ENCODE assay signal across 9 cellular contexts in genomic region chr6:152948150-152948768, GRCh38. TPM values are rescaled to one million over a fixed set of nuclear protein-coding genes. Genes with fewer than 3 reads are reported as not detected.
DNase-seq lines count a peak whose midpoint lies in the region; ATAC-seq and TF ChIP-seq lines count a peak whose summit lies in the region.
"Had no signal": no experiment of that assay in that cellular context is flagged by ENCODE, and none has a peak within 500 bp of the region (broad histone marks: within the 10 kb centered on the region; RNA-seq: fewer than 3 reads in every experiment).

No MANE protein-coding gene starts in this region.

- in situ Hi-C loops in Panc1 (cut with HindIII; ENCODE audit: low pct_unique_long_range_greater_than_20kb, low sequenced_read_pairs), result no loop called here

- no TSS peak for BruUV-seq in Panc1 (replicated peaks; lab: Mats Ljungman, UMichigan)

- H3K27me3 ChIP-seq in Panc1 (ENCODE audit: control insufficient read depth, insufficient read depth, low read length), result 0 out of 2 replicates have a peak, but pooled peaks cover 4% of the 10 kb centered on the region

- ATAC-seq in HG03520 (IDR thresholded peaks at IDR 0.05; ENCODE audit: unreplicated experiment), result peak; percentile 83
- ATAC-seq in Panc1, result peak; percentile 92
- peak; percentile 71 for ATAC-seq in effector memory CD8-positive, alpha-beta T cell (replicated peaks)

- no peaks in the 10 kb centered on the region for H3K36me3 Mint-ChIP-seq in effector memory CD8-positive, alpha-beta T cell (ENCODE audit: insufficient read depth)
- no peaks in the 10 kb centered on the region for H3K36me3 Mint-ChIP-seq in activated T-helper 2 cell treated with anti-CD3 and anti-CD28 coated beads, Interferon-gamma antibody, Interleukin-2, Interleukin-4, amounts not matched to agents 10 μg/mL and 5 μg/mL and 100 μg/mL, durations not matched to agents 14 hours and 24 hours and 36 hours (ENCODE audit: low read depth)
- H3K36me3 Mint-ChIP-seq: CD8-positive, alpha-beta memory T cell had no signal

- peaks cover 4% of the 10 kb centered on the region; the same call in 1 of the 2 replicates for H3K4me1 ChIP-seq in Panc1 (ENCODE audit: control insufficient read depth, insufficient read depth, low read length)

- POLR2A ChIA-PET in Panc1 (lab: Charles Lee), result no interaction called here

- intact Hi-C loops in Panc1 (cut with micrococcal nuclease; ENCODE audit: unreplicated experiment), result loop anchor here (1.0 to 2.0 kb wide), 3 partner anchors 84 to 395 kb away; no protein-coding TSS in a partner anchor
- intact Hi-C loops in activated T-helper 2 cell treated with anti-CD3 and anti-CD28 coated beads, Interferon-gamma antibody, Interleukin-2, Interleukin-4, amounts not matched to agents 10 μg/mL and 5 μg/mL and 100 μg/mL, durations not matched to agents 14 hours and 24 hours and 36 hours (cut with micrococcal nuclease), result loop anchor here (1.0 to 10.0 kb wide), 3 partner anchors 84 to 396 kb away; no protein-coding TSS in a partner anchor

- H3K27me3 Mint-ChIP-seq in effector memory CD8-positive, alpha-beta T cell, result peaks cover 48 to 62% of the 10 kb centered on the region in 2 donors
- peaks cover 15% of the 10 kb centered on the region for H3K27me3 Mint-ChIP-seq in activated T-helper 2 cell treated with anti-CD3 and anti-CD28 coated beads, Interferon-gamma antibody, Interleukin-2, Interleukin-4, amounts not matched to agents 10 μg/mL and 5 μg/mL and 100 μg/mL, durations not matched to agents 14 hours and 24 hours and 36 hours (ENCODE audit: low read depth)

- H3K4me1 Mint-ChIP-seq in effector memory CD8-positive, alpha-beta T cell (ENCODE audit: low read depth in 2 of 2), result peaks cover 6 to 7% of the 10 kb centered on the region in 2 donors
- peaks cover 15% of the 10 kb centered on the region for H3K4me1 Mint-ChIP-seq in activated T-helper 2 cell treated with anti-CD3 and anti-CD28 coated beads, Interferon-gamma antibody, Interleukin-2, Interleukin-4, amounts not matched to agents 10 μg/mL and 5 μg/mL and 100 μg/mL, durations not matched to agents 14 hours and 24 hours and 36 hours (ENCODE audit: low read depth)

- H3K9me3 Mint-ChIP-seq in effector memory CD8-positive, alpha-beta T cell, result no peaks in the 10 kb centered on the region
- no peaks in the 10 kb centered on the region for H3K9me3 Mint-ChIP-seq in activated T-helper 2 cell treated with anti-CD3 and anti-CD28 coated beads, Interferon-gamma antibody, Interleukin-2, Interleukin-4, amounts not matched to agents 10 μg/mL and 5 μg/mL and 100 μg/mL, durations not matched to agents 14 hours and 24 hours and 36 hours
- H3K9me3 Mint-ChIP-seq: CD8-positive, alpha-beta memory T cell had no signal

- no peak overlapping the region for H3K27ac ChIP-seq in Panc1 (ENCODE audit: low read length)

- H3K4me3 ChIP-seq in Panc1 (ENCODE audit: low read depth in 2 of 2, low read length in 2 of 2), result peak overlapping the region in 1 of 2 experiments; percentile 29; a peak in 1 of 4 replicates

- CTCF ChIA-PET in Panc1 (lab: Charles Lee), result interaction anchor here (0.6 to 2.1 kb wide), 8 partner anchors 40 to 642 kb away, joined by 4 to 14 read pairs (median 5); partner anchors contain the start of gene VIP

- no peaks in the 10 kb centered on the region for H3K9me3 ChIP-seq in Panc1 (ENCODE audit: control insufficient read depth, insufficient read depth, low read depth, low read length)

- no peaks in the 10 kb centered on the region for H3K36me3 ChIP-seq in Panc1 (ENCODE audit: control insufficient read depth, insufficient read depth, low read length)

- peak overlapping the region in 1 of 2 donors; percentile 33 for H3K4me3 Mint-ChIP-seq in effector memory CD8-positive, alpha-beta T cell
- no peak overlapping the region for H3K4me3 Mint-ChIP-seq in activated T-helper 2 cell treated with anti-CD3 and anti-CD28 coated beads, Interferon-gamma antibody, Interleukin-2, Interleukin-4, amounts not matched to agents 10 μg/mL and 5 μg/mL and 100 μg/mL, durations not matched to agents 14 hours and 24 hours and 36 hours (ENCODE audit: low read depth)

- peak; percentile 39 for DNase-seq in NCI-H1694 (lab: John Stamatoyannopoulos, UW)
- DNase-seq in NCI-H1694 treated with DMSO at 0.1 percent for 48 hours (lab: John Stamatoyannopoulos, UW), result no peak
- DNase-seq in GM20000 (ENCODE audit: low spot score), result peak; percentile 44
- DNase-seq in Panc1 (ENCODE audit: low read depth, low spot score), result peak; percentile 20
- DNase-seq in effector memory CD8-positive, alpha-beta T cell, result peak in 2 of 3 experiments; percentile 9 to 10
- peak; percentile 67 for DNase-seq in myocyte (ENCODE audit: low read depth)
- DNase-seq in activated T-helper 2 cell treated with anti-CD3 and anti-CD28 coated beads, Interferon-gamma antibody, Interleukin-2, Interleukin-4, amounts not matched to agents 10 μg/mL and 5 μg/mL and 100 μg/mL, durations not matched to agents 14 hours and 24 hours and 36 hours (ENCODE audit: low spot score), result no peak

- no peak overlapping the region for H3K27ac Mint-ChIP-seq in effector memory CD8-positive, alpha-beta T cell
- H3K27ac Mint-ChIP-seq in activated T-helper 2 cell treated with anti-CD3 and anti-CD28 coated beads, Interferon-gamma antibody, Interleukin-2, Interleukin-4, amounts not matched to agents 10 μg/mL and 5 μg/mL and 100 μg/mL, durations not matched to agents 14 hours and 24 hours and 36 hours, result no peak overlapping the region

- TF ChIP-seq CTCF in GM20000 (IDR thresholded peaks at IDR 0.05; ENCODE audit: extremely low read depth, missing control alignments) (peak; percentile 39), Panc1 (IDR thresholded peaks at IDR 0.05) (peak; percentile 78)

RNA-seq across cellular contexts. Expression of gene FBXO5, which starts 34.6 kb away (rescaled TPM):
- total RNA-seq in Panc1 (2021; ENCODE audit: unreplicated experiment), result 33.6 TPM
- 7.0 TPM for polyA plus RNA-seq in Panc1 (2012; ENCODE audit: insufficient read length)
- total RNA-seq in myocyte, result 4.1 and 5.3 TPM in 2 replicates
- 1.8 TPM for polyA plus RNA-seq in myocyte (2012)
- 31.4 and 34.6 TPM in 2 replicates for total RNA-seq in activated T-helper 2 cell treated with anti-CD3 and anti-CD28 coated beads, Interferon-gamma antibody, Interleukin-2, Interleukin-4, amounts not matched to agents 10 μg/mL and 5 μg/mL and 100 μg/mL, durations not matched to agents 14 hours and 24 hours and 36 hours

RNA-seq across cellular contexts. Expression of gene MTRF1L, which starts 54.2 kb away (rescaled TPM):
- total RNA-seq in Panc1 (2021; ENCODE audit: unreplicated experiment) (22.7 TPM), myocyte (19.0 and 21.9 TPM in 2 replicates)
- polyA plus RNA-seq in Panc1 (2012; ENCODE audit: insufficient read length), result 10.5 TPM
- polyA plus RNA-seq in myocyte (2012), result 12.3 TPM
- 24.1 and 24.9 TPM in 2 replicates for total RNA-seq in activated T-helper 2 cell treated with anti-CD3 and anti-CD28 coated beads, Interferon-gamma antibody, Interleukin-2, Interleukin-4, amounts not matched to agents 10 μg/mL and 5 μg/mL and 100 μg/mL, durations not matched to agents 14 hours and 24 hours and 36 hours

Comparison
In these comparisons a context has a peak if more than half of its experiments do, and no peak if none do; other contexts are left out.
1. DNase-seq: peak in NCI-H1694 (single experiment), GM20000 (single experiment), Panc1 (single experiment), effector memory CD8-positive, alpha-beta T cell (2 of 3) and myocyte (single experiment); none in NCI-H1694 treated with DMSO at 0.1 percent for 48 hours (single experiment) and activated T-helper 2 cell treated with anti-CD3 and anti-CD28 coated beads, Interferon-gamma antibody, Interleukin-2, Interleukin-4, amounts not matched to agents 10 μg/mL and 5 μg/mL and 100 μg/mL, durations not matched to agents 14 hours and 24 hours and 36 hours (single experiment).
2. Peak in every context shown above with its lines, with median percentiles within 50 percentile points of each other: ATAC-seq.